Comparison of ENCODE assay signal across 10 cellular contexts in the genomic region with DNA sequence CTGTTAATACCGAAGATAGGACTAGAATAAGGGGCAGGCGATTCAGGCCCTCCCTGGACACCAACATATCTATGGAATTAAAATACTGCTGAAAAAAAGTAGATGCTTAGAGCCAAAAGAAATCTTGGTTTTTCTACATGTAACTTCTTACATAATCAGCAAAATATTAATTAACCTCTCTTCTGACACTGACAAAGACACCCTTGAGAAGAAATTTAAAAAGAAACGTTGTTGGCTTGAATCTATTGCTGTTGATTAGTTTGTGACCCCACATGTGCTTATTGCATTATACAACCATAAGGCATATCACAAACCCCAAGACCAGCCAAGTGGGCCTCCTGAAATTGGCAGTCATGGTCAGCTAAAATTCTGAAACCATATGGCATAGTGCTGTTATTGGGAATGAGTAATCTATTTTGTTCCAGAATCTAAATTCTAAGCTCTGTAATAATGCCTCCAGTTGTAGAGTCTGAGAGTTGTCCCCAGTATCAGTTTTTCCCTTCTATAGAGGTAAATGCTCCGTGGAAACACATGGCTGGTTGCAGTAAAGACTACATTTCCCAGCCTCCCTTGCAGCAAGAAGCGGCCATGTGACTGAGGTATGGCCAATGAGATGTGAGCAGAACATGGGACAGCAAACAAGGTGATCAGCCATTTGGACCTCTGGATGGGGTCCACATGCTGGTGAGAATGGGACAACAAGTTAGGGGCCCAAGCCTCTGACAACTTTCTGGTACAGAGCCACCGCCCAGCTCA. TPM values are rescaled to one million over a fixed set of nuclear protein-coding genes. Genes with fewer than 3 reads are reported as not detected.
DNase-seq lines count a peak whose midpoint lies in the region; ATAC-seq, FAIRE-seq and TF ChIP-seq lines count a peak whose summit lies in the region.
"Had no signal": no experiment of that assay in that cellular context is flagged by ENCODE, and none has a peak within 500 bp of the region (broad histone marks: within the 10 kb centered on the region; RNA-seq: fewer than 3 reads in every experiment).

No MANE protein-coding gene starts in this region.

- TF ChIP-seq CTCF in D721Med (IDR thresholded peaks at IDR 0.05; ENCODE audit: insufficient read depth, missing control alignments), result no peak

- CTCF ChIA-PET in activated CD4-positive, alpha-beta T cell treated with anti-CD3 and anti-CD28 coated beads for 36 hours (lab: Charles Lee), result interaction anchor here (0.8 to 11.7 kb wide), 6 partner anchors 45 to 281 kb away, joined by 3 to 158 read pairs (median 5); a partner anchor contains a TSS

- peaks cover 18% of the 10 kb centered on the region for H3K4me1 Mint-ChIP-seq in activated CD4-positive, alpha-beta T cell treated with anti-CD3 and anti-CD28 coated beads for 36 hours
- peaks cover 12% of the 10 kb centered on the region for H3K4me1 Mint-ChIP-seq in memory B cell

- H3K27ac Mint-ChIP-seq in activated CD4-positive, alpha-beta T cell treated with anti-CD3 and anti-CD28 coated beads for 36 hours, result no peak overlapping the region
- H3K27ac Mint-ChIP-seq in memory B cell, result no peak overlapping the region

- no peak overlapping the region for H3K4me3 Mint-ChIP-seq in activated CD4-positive, alpha-beta T cell treated with anti-CD3 and anti-CD28 coated beads for 36 hours
- H3K4me3 Mint-ChIP-seq in memory B cell, result no peak overlapping the region
- H3K4me3 Mint-ChIP-seq: CD4-positive, CD25-positive, alpha-beta regulatory T cell had no signal

- H3K36me3 Mint-ChIP-seq in activated CD4-positive, alpha-beta T cell treated with anti-CD3 and anti-CD28 coated beads for 36 hours (ENCODE audit: low read depth), result no peaks in the 10 kb centered on the region
- H3K36me3 Mint-ChIP-seq in memory B cell, result no peaks in the 10 kb centered on the region
- H3K36me3 Mint-ChIP-seq: CD4-positive, CD25-positive, alpha-beta regulatory T cell had no signal

- FAIRE-seq in D721Med (lab: Jason Lieb, UNC), result no peak
- FAIRE-seq: islet of Langerhans had no signal

- H3K27me3 Mint-ChIP-seq in activated CD4-positive, alpha-beta T cell treated with anti-CD3 and anti-CD28 coated beads for 36 hours, result no peaks in the 10 kb centered on the region
- no peaks in the 10 kb centered on the region for H3K27me3 Mint-ChIP-seq in memory B cell

- POLR2A ChIA-PET in activated CD4-positive, alpha-beta T cell treated with anti-CD3 and anti-CD28 coated beads for 36 hours (lab: Charles Lee), result no interaction called here

- intact Hi-C loops in activated CD4-positive, alpha-beta T cell treated with anti-CD3 and anti-CD28 coated beads for 36 hours (cut with DNase I, micrococcal nuclease), result loop anchor here in 1 of 2 experiments (5.0 to 10.0 kb wide), 2 partner anchors 355 to 483 kb away; a partner anchor contains a TSS

- peak; percentile 61 for DNase-seq in activated CD4-positive, alpha-beta T cell treated with anti-CD3 and anti-CD28 coated beads for 36 hours
- no peak for DNase-seq in activated CD4-positive, alpha-beta T cell treated with anti-CD3 and anti-CD28 coated beads, Interleukin-2, amount 50 U/mL, for 1 hour
- DNase-seq in NCI-H526 (lab: John Stamatoyannopoulos, UW) (peak; percentile 5 to 68), amniotic epithelial cell (ENCODE audit: low read depth) (peak; percentile 64), memory B cell (ENCODE audit: low spot score in 2 of 2) (no peak), NK-92 (lab: John Stamatoyannopoulos, UW; ENCODE audit: unreplicated experiment) (no peak), D721Med (ENCODE audit: insufficient read length, low spot score) (no peak)

- no peaks in the 10 kb centered on the region for H3K9me3 Mint-ChIP-seq in activated CD4-positive, alpha-beta T cell treated with anti-CD3 and anti-CD28 coated beads for 36 hours (ENCODE audit: low read depth)
- no peaks in the 10 kb centered on the region for H3K9me3 Mint-ChIP-seq in memory B cell
- H3K9me3 Mint-ChIP-seq: CD4-positive, CD25-positive, alpha-beta regulatory T cell had no signal

- ATAC-seq in activated CD4-positive, alpha-beta T cell treated with anti-CD3 and anti-CD28 coated beads for 36 hours, result peak; percentile 66
- ATAC-seq in memory B cell (ENCODE audit: low read depth), result peak; percentile 43
- ATAC-seq in GM21390 (IDR thresholded peaks at IDR 0.05; ENCODE audit: unreplicated experiment), result no peak

RNA-seq across cellular contexts. Expression of a gene that starts 42.4 kb away (rescaled TPM):
- total RNA-seq in activated CD4-positive, alpha-beta T cell treated with anti-CD3 and anti-CD28 coated beads for 36 hours, result 10 to 100 TPM; 79.0 to 92.8 TPM

Comparison
In these comparisons a context has a peak if more than half of its experiments do, and no peak if none do; other contexts are left out.
1. DNase-seq: peak in activated CD4-positive, alpha-beta T cell treated with anti-CD3 and anti-CD28 coated beads for 36 hours (single experiment), NCI-H526 (2 of 2) and amniotic epithelial cell (single experiment); none in activated CD4-positive, alpha-beta T cell treated with anti-CD3 and anti-CD28 coated beads, Interleukin-2, amount 50 U/mL, for 1 hour (single experiment), memory B cell (0 of 2), NK-92 (single experiment) and D721Med (single experiment).